Comparison of ENCODE assay signal across 12 cellular contexts in genomic region chrX:48924270-48924669, GRCh38. TPM values are rescaled to one million over a fixed set of nuclear protein-coding genes. Genes with fewer than 3 reads are reported as not detected.
DNase-seq lines count a peak whose midpoint lies in the region; ATAC-seq, FAIRE-seq and TF ChIP-seq lines count a peak whose summit lies in the region.
"Had no signal": no experiment of that assay in that cellular context is flagged by ENCODE, and none has a peak within 500 bp of the region (broad histone marks: within the 10 kb centered on the region; RNA-seq: fewer than 3 reads in every experiment).

No MANE protein-coding gene starts in this region.

- no peak overlapping the region for H3K4me3 Mint-ChIP-seq in activated naive CD4-positive, alpha-beta T cell treated with anti-CD3 and anti-CD28 coated beads, Interleukin-2, amount 10 ng/mL, durations not matched to agents 7 days and 5 days
- H3K4me3 Mint-ChIP-seq in stimulated activated naive CD8-positive, alpha-beta T cell treated with anti-CD3 and anti-CD28 coated beads, Interleukin-15, amount 100 ng/mL, for 72 hours, result peak overlapping the region; percentile 31 to 41
- H3K4me3 Mint-ChIP-seq: nephron had no signal

- BruUV-seq in K562 (replicated peaks; lab: Mats Ljungman, UMichigan), result no TSS peak

- H3K36me3 ChIP-seq in K562 (ENCODE audit: control insufficient read depth, insufficient read depth, low read length), result peaks cover 63% of the 10 kb centered on the region

- no peak overlapping the region for H3K4me3 ChIP-seq in K562
- H3K4me3 ChIP-seq: tibial nerve had no signal

- H2AFZ ChIP-seq in K562 (ENCODE audit: low read depth, low read length), result no peak overlapping the region

- no peaks in the 10 kb centered on the region for H3K27me3 Mint-ChIP-seq in activated naive CD4-positive, alpha-beta T cell treated with anti-CD3 and anti-CD28 coated beads, Interleukin-2, amount 10 ng/mL, durations not matched to agents 7 days and 5 days
- no peaks in the 10 kb centered on the region for H3K27me3 Mint-ChIP-seq in stimulated activated naive CD8-positive, alpha-beta T cell treated with anti-CD3 and anti-CD28 coated beads, Interleukin-15, amount 100 ng/mL, for 72 hours

- no peak for TF ChIP-seq EP300 in K562 (IDR thresholded peaks at IDR 0.05; ENCODE audit: low read length)

- CTCF ChIA-PET in activated naive CD4-positive, alpha-beta T cell treated with anti-CD3 and anti-CD28 coated beads, Interleukin-2, amount 10 ng/mL, durations not matched to agents 7 days and 5 days (lab: Charles Lee), result no interaction called here
- CTCF ChIA-PET in K562 (lab: Yijun Ruan, JAX; ENCODE audit: low intra/inter-chr PET ratio), result no interaction called here

- no peak for ATAC-seq in K562
- ATAC-seq in stimulated activated naive CD8-positive, alpha-beta T cell treated with anti-CD3 and anti-CD28 coated beads, Interleukin-15, amount 100 ng/mL, for 72 hours, result peak; percentile 41
- no peak for ATAC-seq in GM21390 (IDR thresholded peaks at IDR 0.05; ENCODE audit: unreplicated experiment)

- peaks cover 52% of the 10 kb centered on the region for H3K36me3 Mint-ChIP-seq in activated naive CD4-positive, alpha-beta T cell treated with anti-CD3 and anti-CD28 coated beads, Interleukin-2, amount 10 ng/mL, durations not matched to agents 7 days and 5 days

- FAIRE-seq in K562 (lab: Jason Lieb, UNC), result no peak

- intact Hi-C loops in K562 (cut with micrococcal nuclease), result no loop called here

- H3K4me2 ChIP-seq in K562 (ENCODE audit: insufficient read depth, low read length), result no peak overlapping the region

- in situ Hi-C loops in K562 (cut with MboI) (no loop called here), GM13976 (cut with MboI; ENCODE audit: low sequenced_read_pairs, unreplicated experiment) (no loop called here)

- WGBS in K562 (ENCODE audit: insufficient coverage, low coverage, missing lambda C conversion rate), result 83% methylated on average over 3 of the region's 5 CpGs

- no peak overlapping the region for H3K27ac ChIP-seq in K562 (ENCODE audit: extremely low read depth, low read depth, low read length)
- H3K27ac ChIP-seq: tibial nerve had no signal

- no peaks in the 10 kb centered on the region for H3K9me1 ChIP-seq in K562 (ENCODE audit: control insufficient read depth, insufficient read depth, low read length)

- no peak for TF ChIP-seq CTCF in K562 (IDR thresholded peaks at IDR 0.05 in 2 of 3, conservative IDR thresholded peaks at IDR 0.05 in 1 of 3; ENCODE audit: insufficient read depth in 2 of 3, low read depth in 1 of 3, low read length in 3 of 3)
- no peak for TF ChIP-seq CTCF in GM13976 (IDR thresholded peaks at IDR 0.05; ENCODE audit: borderline replicate concordance, control extremely low read depth, extremely low read depth, insufficient read depth, missing control alignments)

- POLR2A ChIA-PET in K562 (lab: Yijun Ruan, JAX), result no interaction called here

- no peaks in the 10 kb centered on the region for H3K9me3 Mint-ChIP-seq in activated naive CD4-positive, alpha-beta T cell treated with anti-CD3 and anti-CD28 coated beads, Interleukin-2, amount 10 ng/mL, durations not matched to agents 7 days and 5 days
- H3K9me3 Mint-ChIP-seq in stimulated activated naive CD8-positive, alpha-beta T cell treated with anti-CD3 and anti-CD28 coated beads, Interleukin-15, amount 100 ng/mL, for 72 hours, result no peaks in the 10 kb centered on the region

- H3K9me3 ChIP-seq in K562 (replicated peaks; ENCODE audit: control insufficient read depth, insufficient read depth, low read depth, low read length), result no peaks in the 10 kb centered on the region
- H3K9me3 ChIP-seq: tibial nerve had no signal

- peaks cover 52% of the 10 kb centered on the region for H3K4me1 Mint-ChIP-seq in activated naive CD4-positive, alpha-beta T cell treated with anti-CD3 and anti-CD28 coated beads, Interleukin-2, amount 10 ng/mL, durations not matched to agents 7 days and 5 days
- peaks cover 67% of the 10 kb centered on the region for H3K4me1 Mint-ChIP-seq in stimulated activated naive CD8-positive, alpha-beta T cell treated with anti-CD3 and anti-CD28 coated beads, Interleukin-15, amount 100 ng/mL, for 72 hours

- no peak overlapping the region for H3K9ac ChIP-seq in K562 (ENCODE audit: insufficient read depth in 1 of 2, low read depth in 2 of 2, low read length in 2 of 2)

- H3K79me2 ChIP-seq in K562 (ENCODE audit: control insufficient read depth, insufficient read depth, low read length), result peaks cover 16% of the 10 kb centered on the region; the same call in 2 of the 3 replicates

- H3K27ac Mint-ChIP-seq in activated naive CD4-positive, alpha-beta T cell treated with anti-CD3 and anti-CD28 coated beads, Interleukin-2, amount 10 ng/mL, durations not matched to agents 7 days and 5 days, result peak overlapping the region; percentile 54
- peak overlapping the region in 1 of 2 donors; percentile 90 for H3K27ac Mint-ChIP-seq in stimulated activated naive CD8-positive, alpha-beta T cell treated with anti-CD3 and anti-CD28 coated beads, Interleukin-15, amount 100 ng/mL, for 72 hours
- H3K27ac Mint-ChIP-seq: nephron had no signal

- H3K4me1 ChIP-seq in K562 (replicated peaks in 1 of 2; ENCODE audit: control insufficient read depth in 2 of 2, insufficient read depth in 2 of 2, low read length in 2 of 2), result peaks cover 20 to 21% of the 10 kb centered on the region in 2 experiments; a peak in 4 of 5 replicates

- peak; percentile 45; the same call in 1 of the 2 replicates for TF ChIP-seq POLR2A in K562 (conservative IDR thresholded peaks at IDR 0.05)

- DNase-seq in activated naive CD4-positive, alpha-beta T cell treated with anti-CD3 and anti-CD28 coated beads, Interleukin-2, amount 10 ng/mL, durations not matched to agents 7 days and 5 days, result no peak
- no peak for DNase-seq in activated naive CD4-positive, alpha-beta T cell treated with Interleukin-2 at 50 U/mL for 16 hours
- DNase-seq in K562 (ENCODE audit: extremely low read depth in 1 of 4, low spot score in 3 of 4) (no peak), GM13976 (ENCODE audit: low spot score) (no peak)
- peak in 1 of 2 donors; percentile 52 for DNase-seq in stimulated activated naive CD8-positive, alpha-beta T cell treated with anti-CD3 and anti-CD28 coated beads, Interleukin-15, amount 100 ng/mL, for 72 hours
- DNase-seq: DMS 273 treated with DMSO at 0.1 percent for 48 hours, NCI-H1417 treated with DMSO at 0.1 percent for 48 hours, NCI-H345, OCI-M1 had no signal

- H4K20me1 ChIP-seq in K562 (replicated peaks; ENCODE audit: control insufficient read depth, insufficient read depth, low read length), result no peaks in the 10 kb centered on the region

- no peak for TF ChIP-seq RAD21 in K562 (CRISPR knock-in tag; conservative IDR thresholded peaks at IDR 0.05 in 1 of 2, IDR thresholded peaks at IDR 0.05 in 1 of 2)

- no peaks in the 10 kb centered on the region for H3K27me3 ChIP-seq in K562 (ENCODE audit: control insufficient read depth in 2 of 2, insufficient read depth in 2 of 2, low read length in 2 of 2)
- H3K27me3 ChIP-seq: tibial nerve had no signal

RNA-seq across cellular contexts. Expression of gene PIM2, which starts 5.4 kb away (rescaled TPM):
- 237 and 416 TPM in 2 replicates for total RNA-seq in K562 (2011; cell fraction: chromatin; rRNA removed; ENCODE audit: low replicate concordance)
- 275 and 304 TPM in 2 replicates for total RNA-seq in K562 (2011; cell fraction: nucleolus; rRNA removed)
- total RNA-seq in K562 (2011; cell fraction: nucleoplasm; rRNA removed), result 289 and 300 TPM in 2 replicates
- 110 and 140 TPM in 2 replicates for total RNA-seq in K562 (2014; rRNA removed)
- total RNA-seq in K562 (2014; rRNA removed; fragmentation: Illumina TruSeq; extraction: Trizol), result 101 and 103 TPM in 2 replicates
- total RNA-seq in K562 (2015; rRNA removed; fragmentation: Illumina TruSeq; extraction: Trizol), result 104 and 108 TPM in 2 replicates
- total RNA-seq in K562 (2021), result 138 and 147 TPM in 2 replicates
- polyA plus RNA-seq in K562 (2011; rRNA removed), result 161 and 197 TPM in 2 replicates
- polyA plus RNA-seq in K562 (2011; cell fraction: cytosol; rRNA removed), result 177 and 205 TPM in 2 replicates
- polyA plus RNA-seq in K562 (2011; cell fraction: nucleus; rRNA removed), result 230 and 303 TPM in 2 replicates
- polyA plus RNA-seq in K562 (2012), result 122 and 192 TPM in 2 replicates
- polyA plus RNA-seq in K562 (2014; fragmentation: Illumina TruSeq; extraction: Trizol), result 187 and 191 TPM in 2 replicates
- polyA plus RNA-seq in K562 (2014; fragmentation: Nextera tagmentation; extraction: Ambion mirVana), result 10 to 100 TPM; 67.6 to 91.4 TPM
- polyA plus RNA-seq in K562 (2014; rRNA removed), result 101 and 102 TPM in 2 replicates
- polyA minus RNA-seq in K562 (2011; rRNA and poly(A)+ RNA removed), result 101 and 109 TPM in 2 replicates
- polyA minus RNA-seq in K562 (2011; cell fraction: cytosol; rRNA and poly(A)+ RNA removed), result 72.5 and 90.1 TPM in 2 replicates
- 79.4 and 90.6 TPM in 2 replicates for polyA minus RNA-seq in K562 (2011; cell fraction: nucleus; rRNA and poly(A)+ RNA removed)

RNA-seq across cellular contexts. Expression of gene SLC35A2, which starts 12.8 kb away (rescaled TPM):
- total RNA-seq in K562 (2011; cell fraction: chromatin; rRNA removed; ENCODE audit: low replicate concordance), result 43.4 and 77.8 TPM in 2 replicates
- total RNA-seq in K562 (2011; cell fraction: nucleolus; rRNA removed), result 85.0 and 85.7 TPM in 2 replicates
- 78.3 and 79.2 TPM in 2 replicates for total RNA-seq in K562 (2011; cell fraction: nucleoplasm; rRNA removed)
- 18.0 and 22.3 TPM in 2 replicates for total RNA-seq in K562 (2014; rRNA removed)
- 19.6 and 19.8 TPM in 2 replicates for total RNA-seq in K562 (2014; rRNA removed; fragmentation: Illumina TruSeq; extraction: Trizol)
- total RNA-seq in K562 (2015; rRNA removed; fragmentation: Illumina TruSeq; extraction: Trizol), result 19.2 and 20.0 TPM in 2 replicates
- total RNA-seq in K562 (2021), result 32.3 and 38.9 TPM in 2 replicates
- polyA plus RNA-seq in K562 (2011; rRNA removed), result 37.4 and 59.3 TPM in 2 replicates
- 99.1 and 114 TPM in 2 replicates for polyA plus RNA-seq in K562 (2011; cell fraction: cytosol; rRNA removed)
- 79.9 and 86.5 TPM in 2 replicates for polyA plus RNA-seq in K562 (2011; cell fraction: nucleus; rRNA removed)
- 27.7 and 32.6 TPM in 2 replicates for polyA plus RNA-seq in K562 (2012)
- 37.6 and 42.6 TPM in 2 replicates for polyA plus RNA-seq in K562 (2014; fragmentation: Illumina TruSeq; extraction: Trizol)
- 1 to 10 TPM; 3.3 to 5.2 TPM for polyA plus RNA-seq in K562 (2014; fragmentation: Nextera tagmentation; extraction: Ambion mirVana)
- 32.3 and 36.5 TPM in 2 replicates for polyA plus RNA-seq in K562 (2014; rRNA removed)
- 32.1 and 45.8 TPM in 2 replicates for polyA minus RNA-seq in K562 (2011; rRNA and poly(A)+ RNA removed)
- 25.4 and 31.9 TPM in 2 replicates for polyA minus RNA-seq in K562 (2011; cell fraction: cytosol; rRNA and poly(A)+ RNA removed)
- 12.7 and 17.7 TPM in 2 replicates for polyA minus RNA-seq in K562 (2011; cell fraction: nucleus; rRNA and poly(A)+ RNA removed)

RNA-seq across cellular contexts. Expression of gene PQBP1, which starts 26.5 kb away (rescaled TPM):
- 76.7 and 135 TPM in 2 replicates for total RNA-seq in K562 (2011; cell fraction: chromatin; rRNA removed; ENCODE audit: low replicate concordance)
- total RNA-seq in K562 (2011; cell fraction: nucleolus; rRNA removed), result 111 and 112 TPM in 2 replicates
- total RNA-seq in K562 (2011; cell fraction: nucleoplasm; rRNA removed), result 85.1 and 93.2 TPM in 2 replicates
- total RNA-seq in K562 (2014; rRNA removed) (255 and 262 TPM in 2 replicates), K562 (2014; rRNA removed; fragmentation: Illumina TruSeq; extraction: Trizol) (64.7 and 75.4 TPM in 2 replicates), K562 (2015; rRNA removed; fragmentation: Illumina TruSeq; extraction: Trizol) (112 and 113 TPM in 2 replicates), K562 (2021) (182 and 197 TPM in 2 replicates)
- polyA plus RNA-seq in K562 (2011; rRNA removed) (72.8 and 81.5 TPM in 2 replicates), K562 (2014; fragmentation: Illumina TruSeq; extraction: Trizol) (227 and 228 TPM in 2 replicates), K562 (2014; fragmentation: Nextera tagmentation; extraction: Ambion mirVana) (10 to 100 TPM; 41.3 to 77.0 TPM), K562 (2014; rRNA removed) (172 and 186 TPM in 2 replicates)
- polyA plus RNA-seq in K562 (2011; cell fraction: cytosol; rRNA removed), result 93.1 and 155 TPM in 2 replicates
- 195 and 239 TPM in 2 replicates for polyA plus RNA-seq in K562 (2011; cell fraction: nucleus; rRNA removed)
- 178 and 226 TPM in 2 replicates for polyA plus RNA-seq in K562 (2012)
- 50.6 and 77.1 TPM in 2 replicates for polyA minus RNA-seq in K562 (2011; rRNA and poly(A)+ RNA removed)
- 89.3 and 96.8 TPM in 2 replicates for polyA minus RNA-seq in K562 (2011; cell fraction: cytosol; rRNA and poly(A)+ RNA removed)
- 30.7 and 37.7 TPM in 2 replicates for polyA minus RNA-seq in K562 (2011; cell fraction: nucleus; rRNA and poly(A)+ RNA removed)

RNA-seq across cellular contexts. Expression of gene TIMM17B, which starts 26.7 kb away (rescaled TPM):
- 26.5 and 78.9 TPM in 2 replicates for total RNA-seq in K562 (2011; cell fraction: chromatin; rRNA removed; ENCODE audit: low replicate concordance)
- 91.7 and 100 TPM in 2 replicates for total RNA-seq in K562 (2011; cell fraction: nucleolus; rRNA removed)
- 70.7 and 84.2 TPM in 2 replicates for total RNA-seq in K562 (2011; cell fraction: nucleoplasm; rRNA removed)
- total RNA-seq in K562 (2014; rRNA removed) (122 and 171 TPM in 2 replicates), K562 (2014; rRNA removed; fragmentation: Illumina TruSeq; extraction: Trizol) (45.7 and 66.0 TPM in 2 replicates), K562 (2015; rRNA removed; fragmentation: Illumina TruSeq; extraction: Trizol) (94.8 and 95.4 TPM in 2 replicates), K562 (2021) (156 and 158 TPM in 2 replicates)
- polyA plus RNA-seq in K562 (2011; rRNA removed) (115 and 134 TPM in 2 replicates), K562 (2014; fragmentation: Illumina TruSeq; extraction: Trizol) (140 and 176 TPM in 2 replicates), K562 (2014; fragmentation: Nextera tagmentation; extraction: Ambion mirVana) (10 to 100 TPM in 1 of 2 experiments, 1 to 10 TPM in 1; 9.9 to 69.0 TPM), K562 (2014; rRNA removed) (176 and 184 TPM in 2 replicates)
- polyA plus RNA-seq in K562 (2011; cell fraction: cytosol; rRNA removed), result 212 and 458 TPM in 2 replicates
- 115 and 134 TPM in 2 replicates for polyA plus RNA-seq in K562 (2011; cell fraction: nucleus; rRNA removed)
- 154 and 205 TPM in 2 replicates for polyA plus RNA-seq in K562 (2012)
- polyA minus RNA-seq in K562 (2011; rRNA and poly(A)+ RNA removed), result 23.1 and 34.0 TPM in 2 replicates
- 48.4 and 49.6 TPM in 2 replicates for polyA minus RNA-seq in K562 (2011; cell fraction: cytosol; rRNA and poly(A)+ RNA removed)
- polyA minus RNA-seq in K562 (2011; cell fraction: nucleus; rRNA and poly(A)+ RNA removed), result 19.5 and 26.3 TPM in 2 replicates

RNA-seq across cellular contexts. Expression of gene OTUD5, which starts 33.1 kb away (rescaled TPM):
- 120 and 216 TPM in 2 replicates for total RNA-seq in K562 (2011; cell fraction: chromatin; rRNA removed; ENCODE audit: low replicate concordance)
- total RNA-seq in K562 (2011; cell fraction: nucleolus; rRNA removed), result 104 TPM in 2 replicates
- total RNA-seq in K562 (2011; cell fraction: nucleoplasm; rRNA removed), result 75.4 and 94.3 TPM in 2 replicates
- 59.0 and 62.6 TPM in 2 replicates for total RNA-seq in K562 (2014; rRNA removed)
- total RNA-seq in K562 (2014; rRNA removed; fragmentation: Illumina TruSeq; extraction: Trizol), result 34.1 and 37.5 TPM in 2 replicates
- total RNA-seq in K562 (2015; rRNA removed; fragmentation: Illumina TruSeq; extraction: Trizol), result 38.3 and 38.7 TPM in 2 replicates
- total RNA-seq in K562 (2021), result 87.0 and 93.0 TPM in 2 replicates
- 97.4 and 102 TPM in 2 replicates for polyA plus RNA-seq in K562 (2011; rRNA removed)
- polyA plus RNA-seq in K562 (2011; cell fraction: cytosol; rRNA removed), result 65.4 and 83.9 TPM in 2 replicates
- polyA plus RNA-seq in K562 (2011; cell fraction: nucleus; rRNA removed), result 206 and 253 TPM in 2 replicates
- 78.2 and 87.9 TPM in 2 replicates for polyA plus RNA-seq in K562 (2012)
- 86.9 and 99.8 TPM in 2 replicates for polyA plus RNA-seq in K562 (2014; fragmentation: Illumina TruSeq; extraction: Trizol)
- polyA plus RNA-seq in K562 (2014; fragmentation: Nextera tagmentation; extraction: Ambion mirVana), result 1 to 10 TPM; 3.6 to 5.5 TPM
- 80.4 and 87.7 TPM in 2 replicates for polyA plus RNA-seq in K562 (2014; rRNA removed)
- polyA minus RNA-seq in K562 (2011; rRNA and poly(A)+ RNA removed), result 73.1 and 111 TPM in 2 replicates
- 52.2 and 59.6 TPM in 2 replicates for polyA minus RNA-seq in K562 (2011; cell fraction: cytosol; rRNA and poly(A)+ RNA removed)
- polyA minus RNA-seq in K562 (2011; cell fraction: nucleus; rRNA and poly(A)+ RNA removed), result 25.6 and 31.1 TPM in 2 replicates
